ENCODE assay signal across 21 cellular contexts in the genomic region with DNA sequence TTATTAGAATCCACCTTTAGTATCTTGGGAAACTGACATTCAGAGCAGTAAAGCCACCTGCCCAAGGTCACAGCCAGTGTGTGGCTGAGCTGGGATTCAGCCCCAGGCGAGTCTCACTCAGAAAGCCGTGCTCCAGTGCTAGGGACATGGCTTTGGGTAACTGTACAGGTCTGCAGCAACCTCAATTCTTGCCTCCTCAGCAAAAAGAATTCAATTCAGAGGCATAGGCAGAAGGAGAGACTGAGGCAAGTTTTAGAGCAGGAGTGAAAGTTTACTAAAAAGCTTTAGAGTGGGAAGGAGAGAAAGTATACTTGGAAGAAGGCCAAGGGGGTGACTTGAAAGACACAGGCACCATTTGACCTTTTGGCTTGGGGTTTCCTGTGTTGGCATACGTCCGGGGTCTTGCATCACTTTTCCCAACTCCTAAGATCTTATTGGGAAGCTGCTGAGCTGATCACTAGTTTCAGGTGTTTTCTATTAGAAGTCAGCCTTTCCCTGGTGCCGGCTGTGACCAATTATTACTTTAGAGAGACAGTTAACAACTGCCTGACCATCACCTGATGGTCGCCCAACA.
"Had no signal": no experiment of that assay in that cellular context is flagged by ENCODE, and none has a peak within 500 bp of the region (broad histone marks: within the 10 kb centered on the region; RNA-seq: fewer than 3 reads in every experiment).

No MANE protein-coding gene starts in this region.

- FAIRE-seq: endothelial cell of umbilical vein, frontal cortex, small intestine had no signal

- H3K27ac ChIP-seq: colonic mucosa, heart left ventricle, ovary, right atrium auricular region, suprapubic skin, thyroid gland, upper lobe of left lung, uterus had no signal

- H3K4me3 ChIP-seq: colonic mucosa, heart left ventricle, ovary, right atrium auricular region, suprapubic skin, thyroid gland, upper lobe of left lung, uterus had no signal

- H3K27me3 ChIP-seq: colonic mucosa, ovary, right atrium auricular region, thyroid gland, upper lobe of left lung, uterus had no signal

- DNase-seq: colonic mucosa; dermis blood vessel endothelial cell; endodermal cell; erythroblast; heart left ventricle; hippocampal formation; islet precursor cell; natural killer cell; nucleus accumbens; ovary; small intestine; stimulated activated CD4-positive, alpha-beta T cell treated with anti-CD3 and anti-CD28 coated beads, Interleukin-12 subunit alpha, Interleukin-12 subunit beta, amount 100 ng/mL, for 4 hours; stimulated activated naive CD4-positive, alpha-beta T cell; thyroid gland; upper lobe of left lung; uterus had no signal

- H3K4me1 ChIP-seq: colonic mucosa, right atrium auricular region had no signal

- H3K36me3 ChIP-seq: colonic mucosa, heart left ventricle, ovary, right atrium auricular region, suprapubic skin, thyroid gland, upper lobe of left lung, uterus had no signal

- H3K9me3 ChIP-seq: colonic mucosa, heart left ventricle, ovary, right atrium auricular region, suprapubic skin, thyroid gland, upper lobe of left lung, uterus had no signal

- ATAC-seq: heart left ventricle, left lobe of liver, natural killer cell had no signal
